In the genomic region with DNA sequence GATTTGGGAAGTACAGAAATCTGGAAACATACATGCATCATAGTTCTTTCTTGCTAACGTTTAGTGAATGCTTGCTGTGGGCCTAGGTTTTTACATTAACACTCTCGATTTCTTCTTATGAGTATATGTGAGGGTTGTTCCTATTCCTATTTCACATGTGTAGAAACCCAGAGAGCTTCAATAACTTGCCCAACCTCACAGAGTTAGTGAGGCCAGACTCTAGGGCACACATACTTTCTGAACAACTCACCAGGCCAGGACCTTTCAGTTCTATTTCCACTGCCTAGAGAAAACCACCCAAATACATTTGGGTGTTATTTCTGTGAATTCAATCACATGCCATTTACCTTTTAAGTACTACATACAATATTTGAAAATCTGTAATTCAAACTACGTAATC, we compare ENCODE assay signal across 12 cellular contexts. TPM values are rescaled to one million over a fixed set of nuclear protein-coding genes. Genes with fewer than 3 reads are reported as not detected.
DNase-seq lines count a peak whose midpoint lies in the region; ATAC-seq and TF ChIP-seq lines count a peak whose summit lies in the region.
"Had no signal": no experiment of that assay in that cellular context is flagged by ENCODE, and none has a peak within 500 bp of the region (broad histone marks: within the 10 kb centered on the region; RNA-seq: fewer than 3 reads in every experiment).

No MANE protein-coding gene starts in this region.

- CTCF ChIA-PET in A673 (lab: Charles Lee): no interaction called here

- H3K36me3 ChIP-seq in A673 (ENCODE audit: insufficient read depth, low read length, poor library complexity, severe bottlenecking): no peaks in the 10 kb centered on the region
- H3K36me3 ChIP-seq: sigmoid colon had no signal

- no peaks in the 10 kb centered on the region for H3K9me3 Mint-ChIP-seq in HFFc6

- no peaks in the 10 kb centered on the region; the same call in 1 of the 2 replicates for H3K36me3 Mint-ChIP-seq in HFFc6 (ENCODE audit: low read depth)

- no TSS peak for BruUV-seq in A673 (replicated peaks; lab: Mats Ljungman, UMichigan)

- intact Hi-C loops in A673 (cut with micrococcal nuclease; ENCODE audit: unreplicated experiment): no loop called here

- TF ChIP-seq CTCF in HFFc6 (IDR thresholded peaks at IDR 0.05) (no peak), A673 (conservative IDR thresholded peaks at IDR 0.05; ENCODE audit: low read depth, low read length) (no peak)

- H3K27ac Mint-ChIP-seq in HFFc6: peak overlapping the region; percentile 57

- no peaks in the 10 kb centered on the region for H3K4me1 ChIP-seq in A673 (ENCODE audit: insufficient read depth, low read length, poor library complexity, severe bottlenecking)
- H3K4me1 ChIP-seq: sigmoid colon had no signal

- H3K27ac ChIP-seq in A673 (ENCODE audit: low read depth, low read length, poor library complexity, severe bottlenecking): no peak overlapping the region
- H3K27ac ChIP-seq: sigmoid colon had no signal

- peak; percentile 94 for ATAC-seq in GM18873 (IDR thresholded peaks at IDR 0.05; ENCODE audit: low FRiP score, unreplicated experiment)
- peak; percentile 87 for ATAC-seq in HG03520 (IDR thresholded peaks at IDR 0.05; ENCODE audit: unreplicated experiment)

- H3K4me1 Mint-ChIP-seq in HFFc6 (ENCODE audit: low read depth): peaks cover 27% of the 10 kb centered on the region

- peaks cover 11% of the 10 kb centered on the region for H3K27me3 Mint-ChIP-seq in HFFc6 (ENCODE audit: insufficient read depth)

- H3K4me3 ChIP-seq in A673 (ENCODE audit: low read depth, low read length, poor library complexity, severe bottlenecking): no peak overlapping the region
- H3K4me3 ChIP-seq: sigmoid colon had no signal

- POLR2A ChIA-PET in A673 (lab: Charles Lee; ENCODE audit: low non-redundant PET): no interaction called here

- peaks cover 60% of the 10 kb centered on the region for H3K27me3 ChIP-seq in A673 (replicated peaks; ENCODE audit: insufficient read depth, low read depth, low read length, poor library complexity)

- peak; percentile 35 for DNase-seq in HFFc6
- peak; percentile 81 for DNase-seq in renal cortical epithelial cell (ENCODE audit: low read depth)
- no peak for DNase-seq in NK-92 treated with Interleukin-12 subunit alpha and Interleukin-12 subunit beta, amount 100 ng/mL, for 24 hours (lab: John Stamatoyannopoulos, UW)
- no peak for DNase-seq in amniotic stem cell (lab: John Stamatoyannopoulos, UW)
- no peak for DNase-seq in SHP77 (lab: John Stamatoyannopoulos, UW)
- no peak for DNase-seq in A673 (ENCODE audit: low spot score)
- DNase-seq: activated effector memory CD4-positive, alpha-beta T cell treated with Interleukin-2 at 50 U/mL for 16 hours; NCI-H526; sigmoid colon; stimulated activated naive CD4-positive, alpha-beta T cell had no signal

- no peaks in the 10 kb centered on the region for H3K9me3 ChIP-seq in A673 (ENCODE audit: low read depth, low read length, poor library complexity, severe bottlenecking)
- H3K9me3 ChIP-seq: sigmoid colon had no signal

- H3K4me3 Mint-ChIP-seq in HFFc6: no peak overlapping the region

RNA-seq across cellular contexts. Expression of a gene that starts 8.2 kb away (rescaled TPM):
- total RNA-seq in HFFc6 (2021; fragmentation: NEBNext Ultra II Directional; extraction: Animal tissue kit (Norgen Biotek cat#: 25700)): 10 to 100 TPM; 14.7 to 18.5 (median 17.7) TPM
- total RNA-seq in renal cortical epithelial cell (24.1 and 103 TPM in 2 replicates), A673 (2021) (4.1 and 5.7 TPM in 2 replicates)

Comparison
In these comparisons a context has a peak if more than half of its experiments do, and no peak if none do; other contexts are left out.
1. DNase-seq: peak in HFFc6 (single experiment) and renal cortical epithelial cell (single experiment); none in NK-92 treated with Interleukin-12 subunit alpha and Interleukin-12 subunit beta, amount 100 ng/mL, for 24 hours (single experiment), amniotic stem cell (single experiment), SHP77 (0 of 2) and A673 (single experiment).